10 cellular contexts compared by ENCODE assay signal in the genomic region with DNA sequence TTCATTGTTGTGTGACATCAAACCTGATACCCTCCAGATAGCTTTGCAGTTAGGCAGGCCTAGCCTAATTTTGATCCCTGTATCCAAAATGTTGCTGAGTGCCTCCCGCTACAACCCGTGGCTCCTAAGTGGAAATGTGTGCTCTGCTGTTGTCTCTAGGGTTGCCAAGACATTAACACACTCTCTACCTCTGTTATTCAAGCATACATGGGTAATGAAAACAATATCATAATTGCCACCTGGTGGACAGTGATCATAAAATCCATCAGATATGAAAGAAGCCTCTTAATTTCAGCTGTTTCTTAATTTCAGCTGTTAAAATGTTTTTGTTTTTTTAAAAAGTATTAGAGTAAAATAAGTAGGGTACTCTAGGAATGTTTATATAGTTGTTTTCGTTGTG.
DNase-seq lines count a peak whose midpoint lies in the region; ATAC-seq and TF ChIP-seq lines count a peak whose summit lies in the region.
"Had no signal": no experiment of that assay in that cellular context is flagged by ENCODE, and none has a peak within 500 bp of the region (broad histone marks: within the 10 kb centered on the region; RNA-seq: fewer than 3 reads in every experiment).

No MANE protein-coding gene starts in this region.

- H3K4me1 ChIP-seq in GM23248 (ENCODE audit: insufficient read depth) (peaks cover 39% of the 10 kb centered on the region), osteoblast (ENCODE audit: insufficient read depth, low read length) (peaks cover 37% of the 10 kb centered on the region)

- H2AFZ ChIP-seq in GM23248: 0 out of 2 replicates have a peak overlapping the region, but pooled peaks have one; percentile 27
- no peak overlapping the region for H2AFZ ChIP-seq in osteoblast (ENCODE audit: low read length)

- peak overlapping the region; percentile 12; the same call in 1 of the 2 replicates for H3K9ac ChIP-seq in GM23248

- peak overlapping the region; percentile 61 for H3K27ac ChIP-seq in GM23248
- H3K27ac ChIP-seq in osteoblast (ENCODE audit: low read depth, low read length): peak overlapping the region; percentile 70

- ATAC-seq in HG02852 (IDR thresholded peaks at IDR 0.05; ENCODE audit: unreplicated experiment) (no peak), HG02623 (IDR thresholded peaks at IDR 0.05; ENCODE audit: unreplicated experiment) (no peak)

- peak; percentile 30 for TF ChIP-seq CTCF in osteoblast (IDR thresholded peaks at IDR 0.05; ENCODE audit: extremely low read depth, low read depth, low read length)

- WGBS in GM23248 (ENCODE audit: low coverage in 1 of 2, low lambda C conversion rate in 2 of 2, missing lambda C conversion rate in 2 of 2), 2 experiments: 46 to 55% methylated on average over 3 of the region's 3 CpGs

- 0 out of 2 replicates have a peak, but pooled peaks cover 8% of the 10 kb centered on the region for H3K79me2 ChIP-seq in GM23248 (ENCODE audit: insufficient read depth)
- H3K79me2 ChIP-seq in osteoblast (ENCODE audit: insufficient read depth, low read length): no peaks in the 10 kb centered on the region

- in situ Hi-C loops in GM23248 (cut with MboI): no loop called here

- H3K9me2 ChIP-seq in GM23248 (ENCODE audit: insufficient read depth): no peaks in the 10 kb centered on the region

- H3K27me3 ChIP-seq in GM23248 (replicated peaks; ENCODE audit: insufficient read depth) (no peaks in the 10 kb centered on the region), osteoblast (ENCODE audit: insufficient read depth, low read length) (no peaks in the 10 kb centered on the region)

- DNase-seq in GM23248: peak; percentile 39
- peak; percentile 71 for DNase-seq in NCI-H1694 treated with DMSO at 0.1 percent for 48 hours (lab: John Stamatoyannopoulos, UW)
- DNase-seq in cerebellar cortex (ENCODE audit: low spot score): peak; percentile 63
- DNase-seq in osteoblast (ENCODE audit: insufficient read length, low spot score, missing footprints): no peak
- DNase-seq in inferior parietal cortex (ENCODE audit: extremely low spot score): no peak
- DNase-seq in hypothalamus (lab: John Stamatoyannopoulos, UW): no peak
- DNase-seq: activated T-cell treated with anti-CD3 and anti-CD28 coated beads, Interleukin-2, amount 50 U/mL, for 24 hours; NCI-H187 treated with DMSO at 0.1 percent for 48 hours had no signal

- H3F3A ChIP-seq in GM23248 (ENCODE audit: insufficient read depth): peaks cover 41% of the 10 kb centered on the region

- H3K9me3 ChIP-seq in GM23248 (ENCODE audit: low read depth) (no peaks in the 10 kb centered on the region), osteoblast (ENCODE audit: low read depth, low read length) (no peaks in the 10 kb centered on the region)

- H3K4me2 ChIP-seq in GM23248 (ENCODE audit: unreplicated experiment): peak overlapping the region; percentile 41
- peak overlapping the region; percentile 19 for H3K4me2 ChIP-seq in osteoblast (ENCODE audit: insufficient read depth, low read length)

- no peaks in the 10 kb centered on the region for H3K36me3 ChIP-seq in GM23248 (ENCODE audit: low read depth)
- no peaks in the 10 kb centered on the region for H3K36me3 ChIP-seq in osteoblast (ENCODE audit: insufficient read depth, low read length)

- H4K20me1 ChIP-seq in GM23248 (ENCODE audit: insufficient read depth) (no peaks in the 10 kb centered on the region), osteoblast (ENCODE audit: insufficient read depth, low read length) (no peaks in the 10 kb centered on the region)

- H3K4me3 ChIP-seq in GM23248 (no peak overlapping the region), osteoblast (ENCODE audit: insufficient read depth, low read length) (no peak overlapping the region)

Comparison
In these comparisons a context has a peak if more than half of its experiments do, and no peak if none do; other contexts are left out.
1. DNase-seq: peak in GM23248 (single experiment), NCI-H1694 treated with DMSO at 0.1 percent for 48 hours (single experiment) and cerebellar cortex (single experiment); none in osteoblast (single experiment), inferior parietal cortex (single experiment) and hypothalamus (0 of 51).